1 cellular context compared by ENCODE assay signal in genomic region chr14:94593376-94593748, GRCh38.
TF ChIP-seq lines count a peak whose summit lies in the region.

No MANE protein-coding gene starts in this region.

TF ChIP-seq in HepG2, 621 proteins besides CTCF, POLR2A, EP300 and RAD21 (continues in another document):
- TF ChIP-seq ZNF446 (CRISPR knock-in tag; IDR thresholded peaks at IDR 0.05), result 0 out of 2 replicates have a peak, but pooled peaks have one; percentile 22
- TF ChIP-seq ZNF547 (CRISPR knock-in tag; IDR thresholded peaks at IDR 0.05), result no peak
- TF ChIP-seq ZBTB33 (CRISPR knock-in tag; IDR thresholded peaks at IDR 0.05), result no peak
- TF ChIP-seq SALL1 (CRISPR knock-in tag; IDR thresholded peaks at IDR 0.05), result no peak
- TF ChIP-seq ZNF33B (CRISPR knock-in tag; IDR thresholded peaks at IDR 0.05), result no peak
- TF ChIP-seq ZSCAN5A (CRISPR knock-in tag; IDR thresholded peaks at IDR 0.05; ENCODE audit: borderline replicate concordance), result no peak
- TF ChIP-seq ZNF570 (CRISPR knock-in tag; IDR thresholded peaks at IDR 0.05; ENCODE audit: borderline replicate concordance), result no peak
- no peak for TF ChIP-seq ATF7 (IDR thresholded peaks at IDR 0.05)
- TF ChIP-seq ATF7 (CRISPR knock-in tag; IDR thresholded peaks at IDR 0.05), result no peak
- TF ChIP-seq PHF20 (CRISPR knock-in tag; IDR thresholded peaks at IDR 0.05), result no peak
- no peak for TF ChIP-seq CENPT (CRISPR knock-in tag; IDR thresholded peaks at IDR 0.05; ENCODE audit: low read depth)
- no peak for TF ChIP-seq TGIF2 (CRISPR knock-in tag; IDR thresholded peaks at IDR 0.05)
- TF ChIP-seq HNRNPLL (IDR thresholded peaks at IDR 0.05; ENCODE audit: low read depth, low read length, poor library complexity, severe bottlenecking), result no peak
- TF ChIP-seq ZNF883 (CRISPR knock-in tag; IDR thresholded peaks at IDR 0.05; ENCODE audit: not compliant biosample characterization), result no peak
- no peak for TF ChIP-seq ZNF572 (CRISPR knock-in tag; IDR thresholded peaks at IDR 0.05)
- TF ChIP-seq RXRB (CRISPR knock-in tag; IDR thresholded peaks at IDR 0.05; ENCODE audit: borderline replicate concordance), result no peak
- TF ChIP-seq MLLT10 (CRISPR knock-in tag; IDR thresholded peaks at IDR 0.05), result no peak
- TF ChIP-seq POLR2G (IDR thresholded peaks at IDR 0.05; ENCODE audit: low read depth, low read length), result peak; percentile 33; the same call in 1 of the 2 replicates
- TF ChIP-seq TBL1XR1 (IDR thresholded peaks at IDR 0.05; ENCODE audit: borderline replicate concordance, low read length, partially characterized antibody), result no peak
- no peak for TF ChIP-seq TAF1 (CRISPR knock-in tag; IDR thresholded peaks at IDR 0.05)
- TF ChIP-seq FOXP1 (IDR thresholded peaks at IDR 0.05), result no peak
- no peak for TF ChIP-seq FOXP1 (CRISPR knock-in tag; IDR thresholded peaks at IDR 0.05)
- no peak for TF ChIP-seq TFDP1 (CRISPR knock-in tag; IDR thresholded peaks at IDR 0.05; ENCODE audit: borderline replicate concordance)
- no peak for TF ChIP-seq PRDM15 (CRISPR knock-in tag; IDR thresholded peaks at IDR 0.05)
- TF ChIP-seq ZNF30 (CRISPR knock-in tag; IDR thresholded peaks at IDR 0.05), result no peak
- TF ChIP-seq SSRP1 (CRISPR knock-in tag; IDR thresholded peaks at IDR 0.05), result peak; percentile 52; the same call in 1 of the 2 replicates
- no peak for TF ChIP-seq CBX2 (IDR thresholded peaks at IDR 0.05; ENCODE audit: low read depth, low read length)
- no peak for TF ChIP-seq CBX2 (CRISPR knock-in tag; IDR thresholded peaks at IDR 0.05; ENCODE audit: low read depth)
- TF ChIP-seq, protein P1, sequence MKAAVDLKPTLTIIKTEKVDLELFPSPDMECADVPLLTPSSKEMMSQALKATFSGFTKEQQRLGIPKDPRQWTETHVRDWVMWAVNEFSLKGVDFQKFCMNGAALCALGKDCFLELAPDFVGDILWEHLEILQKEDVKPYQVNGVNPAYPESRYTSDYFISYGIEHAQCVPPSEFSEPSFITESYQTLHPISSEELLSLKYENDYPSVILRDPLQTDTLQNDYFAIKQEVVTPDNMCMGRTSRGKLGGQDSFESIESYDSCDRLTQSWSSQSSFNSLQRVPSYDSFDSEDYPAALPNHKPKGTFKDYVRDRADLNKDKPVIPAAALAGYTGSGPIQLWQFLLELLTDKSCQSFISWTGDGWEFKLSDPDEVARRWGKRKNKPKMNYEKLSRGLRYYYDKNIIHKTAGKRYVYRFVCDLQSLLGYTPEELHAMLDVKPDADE (CRISPR knock-in tag; IDR thresholded peaks at IDR 0.05), result no peak
- TF ChIP-seq ZNF761 (CRISPR knock-in tag; conservative IDR thresholded peaks at IDR 0.05), result 0 out of 2 replicates have a peak, but pooled peaks have one; percentile 6
- TF ChIP-seq NCOA5 (CRISPR knock-in tag; IDR thresholded peaks at IDR 0.05), result no peak
- TF ChIP-seq TCF7L2 (IDR thresholded peaks at IDR 0.05; ENCODE audit: low read depth, low read length), result no peak
- no peak for TF ChIP-seq SPEN (CRISPR knock-in tag; IDR thresholded peaks at IDR 0.05; ENCODE audit: low read depth)
- no peak for TF ChIP-seq PAWR (CRISPR knock-in tag; IDR thresholded peaks at IDR 0.05; ENCODE audit: borderline replicate concordance)
- no peak for TF ChIP-seq RARG (CRISPR knock-in tag; IDR thresholded peaks at IDR 0.05; ENCODE audit: low read depth)
- TF ChIP-seq RBM22 (optimal IDR thresholded peaks at IDR 0.05; ENCODE audit: low read length), result peak; percentile 60
- no peak for TF ChIP-seq THRA (CRISPR knock-in tag; IDR thresholded peaks at IDR 0.05; ENCODE audit: borderline replicate concordance)
- TF ChIP-seq AFF4 (CRISPR knock-in tag; IDR thresholded peaks at IDR 0.05), result no peak
- no peak for TF ChIP-seq PREB (CRISPR knock-in tag; IDR thresholded peaks at IDR 0.05)
- no peak for TF ChIP-seq ARNT2 (CRISPR knock-in tag; IDR thresholded peaks at IDR 0.05; ENCODE audit: low read depth)
- TF ChIP-seq SAFB2 (CRISPR knock-in tag; IDR thresholded peaks at IDR 0.05; ENCODE audit: borderline replicate concordance, low read depth), result no peak
- TF ChIP-seq ZC3H4 (CRISPR knock-in tag; IDR thresholded peaks at IDR 0.05; ENCODE audit: borderline replicate concordance), result peak; percentile 44; the same call in 1 of the 2 replicates
- no peak for TF ChIP-seq ZNF460 (CRISPR knock-in tag; IDR thresholded peaks at IDR 0.05; ENCODE audit: borderline replicate concordance)
- TF ChIP-seq, protein P2, sequence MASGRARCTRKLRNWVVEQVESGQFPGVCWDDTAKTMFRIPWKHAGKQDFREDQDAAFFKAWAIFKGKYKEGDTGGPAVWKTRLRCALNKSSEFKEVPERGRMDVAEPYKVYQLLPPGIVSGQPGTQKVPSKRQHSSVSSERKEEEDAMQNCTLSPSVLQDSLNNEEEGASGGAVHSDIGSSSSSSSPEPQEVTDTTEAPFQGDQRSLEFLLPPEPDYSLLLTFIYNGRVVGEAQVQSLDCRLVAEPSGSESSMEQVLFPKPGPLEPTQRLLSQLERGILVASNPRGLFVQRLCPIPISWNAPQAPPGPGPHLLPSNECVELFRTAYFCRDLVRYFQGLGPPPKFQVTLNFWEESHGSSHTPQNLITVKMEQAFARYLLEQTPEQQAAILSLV (CRISPR knock-in tag; IDR thresholded peaks at IDR 0.05; ENCODE audit: borderline replicate concordance), result peak; percentile 15
- TF ChIP-seq ONECUT2 (CRISPR knock-in tag; IDR thresholded peaks at IDR 0.05), result no peak
- peak; percentile 46 for TF ChIP-seq RBFOX2 (IDR thresholded peaks at IDR 0.05; ENCODE audit: low read depth, low read length)
- TF ChIP-seq TOPORS (CRISPR knock-in tag; IDR thresholded peaks at IDR 0.05), result no peak
- TF ChIP-seq ZBTB44 (CRISPR knock-in tag; IDR thresholded peaks at IDR 0.05), result no peak
